ENCODE assay signal across 15 cellular contexts in the genomic region with DNA sequence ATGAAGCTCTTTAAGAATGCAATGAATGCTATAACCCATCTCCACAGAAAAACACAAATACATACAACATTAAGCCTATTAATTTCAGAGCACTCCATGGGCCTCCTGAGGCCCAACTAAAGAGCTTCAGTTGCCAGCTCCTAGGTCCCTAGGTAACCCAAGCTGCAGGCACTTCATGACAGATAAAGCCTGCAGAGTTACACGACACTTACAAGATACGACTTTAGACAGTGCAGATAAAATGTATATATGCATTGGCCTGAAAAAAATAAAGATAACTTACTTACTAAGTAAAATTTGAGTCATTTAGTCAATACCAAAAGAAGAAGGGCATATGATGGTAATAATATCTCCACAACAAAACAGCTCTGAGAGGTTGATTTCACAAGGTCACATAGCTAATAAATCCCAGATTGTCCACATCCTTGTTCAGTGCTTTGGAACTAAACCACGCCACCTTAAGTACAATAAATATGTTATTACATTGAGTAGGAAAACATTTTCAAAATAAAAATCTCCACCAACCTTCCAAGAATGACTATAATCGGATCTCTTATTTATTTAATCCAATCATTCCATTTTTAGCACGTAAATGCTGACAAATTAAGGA. TPM values are rescaled to one million over a fixed set of nuclear protein-coding genes. Genes with fewer than 3 reads are reported as not detected.
DNase-seq lines count a peak whose midpoint lies in the region; ATAC-seq and TF ChIP-seq lines count a peak whose summit lies in the region.
"Had no signal": no experiment of that assay in that cellular context is flagged by ENCODE, and none has a peak within 500 bp of the region (broad histone marks: within the 10 kb centered on the region; RNA-seq: fewer than 3 reads in every experiment).

No MANE protein-coding gene starts in this region.

- intact Hi-C loops in psoas muscle (cut with DNase I): loop anchor here in 1 of 2 donors (1.0 to 5.0 kb wide), 2 partner anchors 32 to 51 kb away; no protein-coding TSS in a partner anchor

- H3K27me3 ChIP-seq in DND-41 (ENCODE audit: insufficient read depth, low read length, poor library complexity) (no peaks in the 10 kb centered on the region), psoas muscle (ENCODE audit: insufficient read depth in 3 of 3, low read length in 2 of 3) (no peaks in the 10 kb centered on the region)

- H3K4me2 ChIP-seq in DND-41 (ENCODE audit: insufficient read depth, low read length): peak overlapping the region; percentile 94; the same call in 1 of the 2 replicates

- H3K79me2 ChIP-seq in DND-41 (ENCODE audit: insufficient read depth, low read length): peaks cover 86% of the 10 kb centered on the region

- no peak overlapping the region for H2AFZ ChIP-seq in DND-41 (ENCODE audit: low read depth, low read length)

- TF ChIP-seq CTCF in DND-41 (IDR thresholded peaks at IDR 0.05; ENCODE audit: borderline replicate concordance, extremely low read depth, low read length, poor library complexity, severe bottlenecking): no peak
- no peak for TF ChIP-seq CTCF in psoas muscle (IDR thresholded peaks at IDR 0.05)

- WGBS in psoas muscle, 3 donors: 21 to 42% (median 26%) methylated on average over 5 of the region's 5 CpGs

- H3K9me3 ChIP-seq in DND-41 (ENCODE audit: insufficient read depth, low read length, severe bottlenecking) (no peaks in the 10 kb centered on the region), psoas muscle (no peaks in the 10 kb centered on the region)

- no peak overlapping the region for H3K9ac ChIP-seq in DND-41 (ENCODE audit: low read depth, low read length)

- H3K36me3 ChIP-seq in DND-41 (ENCODE audit: insufficient read depth, low read length): peaks cover 4% of the 10 kb centered on the region; the same call in 1 of the 2 replicates
- no peaks in the 10 kb centered on the region for H3K36me3 ChIP-seq in psoas muscle (ENCODE audit: insufficient read depth in 1 of 2, low read depth in 1 of 2)

- ATAC-seq in DND-41 (ENCODE audit: insufficient read depth, low read depth) (no peak), psoas muscle (no peak), GM21423 (IDR thresholded peaks at IDR 0.05; ENCODE audit: unreplicated experiment) (no peak), GM18867 (IDR thresholded peaks at IDR 0.05; ENCODE audit: unreplicated experiment) (no peak)
- ATAC-seq: activated T-cell treated with anti-CD3 and anti-CD28 coated beads, Interleukin-2, amount 50 U/mL, for 72 hours had no signal

- H3K4me3 ChIP-seq in DND-41 (ENCODE audit: low read depth in 1 of 2, low read length in 2 of 2) (no peak overlapping the region), psoas muscle (peak overlapping the region; percentile 85)

- H4K20me1 ChIP-seq in DND-41 (ENCODE audit: insufficient read depth, low read length): peaks cover 23% of the 10 kb centered on the region; the same call in 1 of the 2 replicates

- DNase-seq in DND-41 (no peak), NCI-H69 (lab: John Stamatoyannopoulos, UW) (peak; percentile 7), fibroblast of gingiva (ENCODE audit: low read depth) (peak; percentile 92), psoas muscle (no peak), NCI-H2107 (lab: John Stamatoyannopoulos, UW) (no peak), hippocampal formation (lab: John Stamatoyannopoulos, UW) (no peak)
- DNase-seq: activated CD4-positive, alpha-beta T cell treated with anti-CD3 and anti-CD28 coated beads for 48 hours; activated T-cell treated with anti-CD3 and anti-CD28 coated beads, Interleukin-2, amount 50 U/mL, for 72 hours; amygdala; CD4-positive, CD25-positive, alpha-beta regulatory T cell; GOT3; NCI-H1417; T-helper 2 cell had no signal

- no peak overlapping the region for H3K27ac ChIP-seq in DND-41 (ENCODE audit: low read length)
- peak overlapping the region; percentile 93 for H3K27ac ChIP-seq in psoas muscle

- H3K4me1 ChIP-seq in DND-41 (ENCODE audit: insufficient read depth, low read length): peaks cover 45% of the 10 kb centered on the region
- peaks cover 76% of the 10 kb centered on the region for H3K4me1 ChIP-seq in psoas muscle

RNA-seq across cellular contexts. Expression of a gene that starts 3.4 kb away (rescaled TPM):
- total RNA-seq in psoas muscle: 10 to 100 TPM; 31.0 to 47.7 (median 37.4) TPM
- 10 to 100 TPM in 2 of 3 donors, 1 to 10 TPM in 1; 8.4 to 23.8 (median 15.4) TPM for polyA plus RNA-seq in psoas muscle

Comparison
In these comparisons a context has a peak if more than half of its experiments do, and no peak if none do; other contexts are left out.
1. DNase-seq: peak in NCI-H69 (single experiment) and fibroblast of gingiva (single experiment); none in DND-41 (single experiment), psoas muscle (0 of 2), NCI-H2107 (single experiment) and hippocampal formation (0 of 2).